ENCODE assay signal across 1 cellular context in genomic region chr5:148829248-148829594, GRCh38.
TF ChIP-seq lines count a peak whose summit lies in the region.

No MANE protein-coding gene starts in this region.

TF ChIP-seq in SK-N-SH, 30 proteins besides CTCF, POLR2A, EP300 and RAD21 (continued from another document):
- TF ChIP-seq USF1 (IDR thresholded peaks at IDR 0.05; ENCODE audit: borderline replicate concordance, low read depth) (no peak), YY1 (IDR thresholded peaks at IDR 0.05; ENCODE audit: low read depth) (no peak), MXI1 (IDR thresholded peaks at IDR 0.05; ENCODE audit: low read depth, low read length) (no peak), RCOR1 (IDR thresholded peaks at IDR 0.05; ENCODE audit: low read length) (no peak), JUND (IDR thresholded peaks at IDR 0.05) (no peak), TEAD4 (IDR thresholded peaks at IDR 0.05; ENCODE audit: borderline replicate concordance, insufficient read depth) (no peak)
